Comparison of ENCODE assay signal across 8 cellular contexts in genomic region chr3:157865449-157865862, GRCh38.
DNase-seq lines count a peak whose midpoint lies in the region; ATAC-seq and TF ChIP-seq lines count a peak whose summit lies in the region.

No MANE protein-coding gene starts in this region.

- in situ Hi-C loops in gastrocnemius medialis (cut with MboI; ENCODE audit: low sequenced_read_pairs in 4 of 4): loop anchor here in 1 of 4 donors (25.0 kb wide), 1 partner anchor 703 kb away; the partner anchor contains the start of gene CCNL1

- no peak for TF ChIP-seq POLR2A in gastrocnemius medialis (IDR thresholded peaks at IDR 0.05)

- intact Hi-C loops in colonic mucosa (cut with DNase I) (loop anchor here (5.0 to 10.0 kb wide), 2 partner anchors 449 to 567 kb away; no protein-coding TSS in a partner anchor), gastrocnemius medialis (cut with DNase I; ENCODE audit: low total_unique reads) (no loop called here)

- ATAC-seq in HG03520 (IDR thresholded peaks at IDR 0.05; ENCODE audit: unreplicated experiment): peak; percentile 92
- ATAC-seq in gastrocnemius medialis: no peak

- no peaks in the 10 kb centered on the region for H3K27me3 ChIP-seq in colonic mucosa
- H3K27me3 ChIP-seq in gastrocnemius medialis: no peaks in the 10 kb centered on the region

- TF ChIP-seq CTCF in GM20000 (IDR thresholded peaks at IDR 0.05; ENCODE audit: extremely low read depth, missing control alignments): peak; percentile 53
- peak; percentile 63 for TF ChIP-seq CTCF in colonic mucosa (IDR thresholded peaks at IDR 0.05)
- peak in 3 of 5 experiments; percentile 27 to 44 (median 37) for TF ChIP-seq CTCF in gastrocnemius medialis (IDR thresholded peaks at IDR 0.05 in 4 of 5, conservative IDR thresholded peaks at IDR 0.05 in 1 of 5)

- H3K9me3 ChIP-seq in colonic mucosa (no peaks in the 10 kb centered on the region), gastrocnemius medialis (no peaks in the 10 kb centered on the region)

- no peak overlapping the region for H3K9ac ChIP-seq in colonic mucosa (ENCODE audit: low read depth in 2 of 2, low read length in 2 of 2)

- H3K4me3 ChIP-seq in colonic mucosa (no peak overlapping the region), gastrocnemius medialis (no peak overlapping the region)

- H3K4me1 ChIP-seq in colonic mucosa (no peaks in the 10 kb centered on the region), gastrocnemius medialis (no peaks in the 10 kb centered on the region)

- H3K27ac ChIP-seq in colonic mucosa: no peak overlapping the region
- H3K27ac ChIP-seq in gastrocnemius medialis: no peak overlapping the region

- H3K36me3 ChIP-seq in colonic mucosa (no peaks in the 10 kb centered on the region), gastrocnemius medialis (no peaks in the 10 kb centered on the region)

- DNase-seq in NCI-H2081 (lab: John Stamatoyannopoulos, UW) (peak; percentile 31 to 37), NCI-H2081 treated with DMSO at 0.1 percent for 48 hours (lab: John Stamatoyannopoulos, UW) (no peak), GM20000 (ENCODE audit: low spot score) (peak; percentile 63), SW480 (ENCODE audit: low spot score) (peak; percentile 35), colonic mucosa (peak; percentile 44), gastrocnemius medialis (no peak), superior temporal gyrus (ENCODE audit: extremely low spot score) (no peak)

Comparison
In these comparisons a context has a peak if more than half of its experiments do, and no peak if none do; other contexts are left out.
1. DNase-seq: peak in NCI-H2081 (2 of 2), GM20000 (single experiment), SW480 (single experiment) and colonic mucosa (single experiment); none in NCI-H2081 treated with DMSO at 0.1 percent for 48 hours (single experiment), gastrocnemius medialis (0 of 2) and superior temporal gyrus (single experiment).
2. Peak in every context shown above with its lines, with median percentiles within 50 percentile points of each other: CTCF ChIP-seq.